9 cellular contexts compared by ENCODE assay signal in the genomic region with DNA sequence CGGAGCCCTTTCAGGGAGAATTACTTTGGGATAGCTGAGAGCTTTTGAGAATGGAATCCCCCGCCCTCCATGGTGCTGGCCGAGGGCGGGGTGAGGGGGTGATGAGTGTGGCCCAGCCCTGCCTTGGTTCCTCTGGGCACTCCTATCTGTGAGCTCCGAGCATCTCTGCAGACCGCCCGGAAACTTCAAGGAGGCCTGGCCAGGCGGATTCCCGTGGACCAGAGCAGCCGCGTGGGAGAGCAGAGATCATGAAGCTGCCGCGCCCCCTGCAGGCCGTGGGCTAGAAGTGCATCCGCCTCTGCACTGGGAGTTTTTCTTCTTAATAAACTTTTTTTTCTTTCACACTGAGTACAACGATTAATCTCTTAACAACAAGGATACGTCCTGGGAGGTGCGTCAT.
A peak's percentile ranks its signal among the peaks of the same experiment; 100 is the strongest.
DNase-seq lines count a peak whose midpoint lies in the region; ATAC-seq and TF ChIP-seq lines count a peak whose summit lies in the region.
"Had no signal": no experiment of that assay in that cellular context is flagged by ENCODE, and none has a peak within 500 bp of the region (broad histone marks: within the 10 kb centered on the region; RNA-seq: fewer than 3 reads in every experiment).

No MANE protein-coding gene starts in this region.

- TF ChIP-seq CTCF in MM.1S (IDR thresholded peaks at IDR 0.05; ENCODE audit: low read length): peak; percentile 64
- TF ChIP-seq CTCF in brain (conservative IDR thresholded peaks at IDR 0.05): peak; percentile 90 to 95
- peak; percentile 97 for TF ChIP-seq CTCF in neural progenitor cell (IDR thresholded peaks at IDR 0.05)
- peak in 1 of 4 experiments; percentile 36 for TF ChIP-seq CTCF in uterus (IDR thresholded peaks at IDR 0.05)

- H3K4me3 Mint-ChIP-seq in activated naive CD4-positive, alpha-beta T cell treated with anti-CD3 and anti-CD28 coated beads, Interleukin-2, amount 10 ng/mL, durations not matched to agents 7 days and 5 days: no peak overlapping the region
- H3K4me3 Mint-ChIP-seq in brain (no peak overlapping the region), neural progenitor cell (no peak overlapping the region)
- H3K4me3 Mint-ChIP-seq in stimulated activated naive B cell treated with anti-CD40 and anti-IgM and Interleukin-4, amounts not matched to agents 10 μg/mL and 1 μg/mL and 100 μg/mL, for 72 hours: no peak overlapping the region
- H3K4me3 Mint-ChIP-seq: activated naive CD8-positive, alpha-beta T cell had no signal

- H3K4me3 ChIP-seq in MM.1S (ENCODE audit: low read length) (no peak overlapping the region), neural progenitor cell (no peak overlapping the region), uterus (no peak overlapping the region)

- intact Hi-C loops in uterus (cut with DNase I; ENCODE audit: low total_unique reads): no loop called here

- no peaks in the 10 kb centered on the region for H3K27me3 Mint-ChIP-seq in activated naive CD4-positive, alpha-beta T cell treated with anti-CD3 and anti-CD28 coated beads, Interleukin-2, amount 10 ng/mL, durations not matched to agents 7 days and 5 days
- H3K27me3 Mint-ChIP-seq in brain (peaks cover 8% of the 10 kb centered on the region), neural progenitor cell (ENCODE audit: insufficient read depth, low read depth) (peaks cover 10% of the 10 kb centered on the region)
- H3K27me3 Mint-ChIP-seq in stimulated activated naive B cell treated with anti-CD40 and anti-IgM and Interleukin-4, amounts not matched to agents 10 μg/mL and 1 μg/mL and 100 μg/mL, for 72 hours: no peaks in the 10 kb centered on the region

- no peaks in the 10 kb centered on the region for H3K9me3 Mint-ChIP-seq in activated naive CD4-positive, alpha-beta T cell treated with anti-CD3 and anti-CD28 coated beads, Interleukin-2, amount 10 ng/mL, durations not matched to agents 7 days and 5 days
- H3K9me3 Mint-ChIP-seq in brain (no peaks in the 10 kb centered on the region), neural progenitor cell (no peaks in the 10 kb centered on the region)
- H3K9me3 Mint-ChIP-seq in stimulated activated naive B cell treated with anti-CD40 and anti-IgM and Interleukin-4, amounts not matched to agents 10 μg/mL and 1 μg/mL and 100 μg/mL, for 72 hours: no peaks in the 10 kb centered on the region

- H2AFZ ChIP-seq in MM.1S (ENCODE audit: low read length) (no peak overlapping the region), neural progenitor cell (replicated peaks) (peak overlapping the region; percentile 17)

- CTCF ChIA-PET in activated naive CD4-positive, alpha-beta T cell treated with anti-CD3 and anti-CD28 coated beads, Interleukin-2, amount 10 ng/mL, durations not matched to agents 7 days and 5 days (lab: Charles Lee): interaction anchor here (1.9 kb wide), 1 partner anchor 11 kb away, joined by 5 read pairs; no protein-coding TSS in a partner anchor

- H4K20me1 ChIP-seq in MM.1S (ENCODE audit: insufficient read depth, low read length) (no peaks in the 10 kb centered on the region), neural progenitor cell (ENCODE audit: low read depth) (no peaks in the 10 kb centered on the region)

- H3K4me1 ChIP-seq in MM.1S (ENCODE audit: low read length) (no peaks in the 10 kb centered on the region), neural progenitor cell (no peaks in the 10 kb centered on the region), uterus (no peaks in the 10 kb centered on the region)

- H3K27ac ChIP-seq in MM.1S (ENCODE audit: low read length) (no peak overlapping the region), neural progenitor cell (no peak overlapping the region), uterus (no peak overlapping the region)

- ATAC-seq in stimulated activated naive B cell treated with anti-CD40 and anti-IgM and Interleukin-4, amounts not matched to agents 10 μg/mL and 1 μg/mL and 100 μg/mL, for 72 hours (replicated peaks): no peak

- H3K4me1 Mint-ChIP-seq in activated naive CD4-positive, alpha-beta T cell treated with anti-CD3 and anti-CD28 coated beads, Interleukin-2, amount 10 ng/mL, durations not matched to agents 7 days and 5 days: no peaks in the 10 kb centered on the region
- no peaks in the 10 kb centered on the region for H3K4me1 Mint-ChIP-seq in brain
- no peaks in the 10 kb centered on the region for H3K4me1 Mint-ChIP-seq in neural progenitor cell
- H3K4me1 Mint-ChIP-seq in stimulated activated naive B cell treated with anti-CD40 and anti-IgM and Interleukin-4, amounts not matched to agents 10 μg/mL and 1 μg/mL and 100 μg/mL, for 72 hours: no peaks in the 10 kb centered on the region

- no peaks in the 10 kb centered on the region for H3K36me3 ChIP-seq in MM.1S (replicated peaks; ENCODE audit: insufficient read depth, low read length)
- H3K36me3 ChIP-seq in neural progenitor cell: no peaks in the 10 kb centered on the region
- H3K36me3 ChIP-seq in uterus: no peaks in the 10 kb centered on the region

- H3K9me3 ChIP-seq in MM.1S (replicated peaks; ENCODE audit: insufficient read depth, low read length) (no peaks in the 10 kb centered on the region), neural progenitor cell (ENCODE audit: low read depth) (no peaks in the 10 kb centered on the region), uterus (no peaks in the 10 kb centered on the region)

- H3K9ac ChIP-seq in MM.1S (ENCODE audit: low read length): no peak overlapping the region
- no peak overlapping the region for H3K9ac ChIP-seq in neural progenitor cell

- H3K9me2 ChIP-seq in MM.1S (replicated peaks; ENCODE audit: insufficient read depth, low read length): no peaks in the 10 kb centered on the region

- H3K4me2 ChIP-seq in MM.1S (ENCODE audit: low read depth, low read length): no peak overlapping the region
- peak overlapping the region; percentile 65 for H3K4me2 ChIP-seq in neural progenitor cell

- no peaks in the 10 kb centered on the region for H3K79me2 ChIP-seq in MM.1S (ENCODE audit: low read length)
- no peaks in the 10 kb centered on the region for H3K79me2 ChIP-seq in neural progenitor cell (ENCODE audit: low read depth)

- TF ChIP-seq POLR2A in uterus (IDR thresholded peaks at IDR 0.05): no peak

- no peaks in the 10 kb centered on the region for H3K36me3 Mint-ChIP-seq in activated naive CD4-positive, alpha-beta T cell treated with anti-CD3 and anti-CD28 coated beads, Interleukin-2, amount 10 ng/mL, durations not matched to agents 7 days and 5 days
- no peaks in the 10 kb centered on the region for H3K36me3 Mint-ChIP-seq in brain
- H3K36me3 Mint-ChIP-seq in neural progenitor cell: no peaks in the 10 kb centered on the region
- H3K36me3 Mint-ChIP-seq in stimulated activated naive B cell treated with anti-CD40 and anti-IgM and Interleukin-4, amounts not matched to agents 10 μg/mL and 1 μg/mL and 100 μg/mL, for 72 hours: no peaks in the 10 kb centered on the region
- H3K36me3 Mint-ChIP-seq: activated naive CD8-positive, alpha-beta T cell had no signal

- H3F3A ChIP-seq in MM.1S (ENCODE audit: insufficient read depth, low read length): no peaks in the 10 kb centered on the region
- H3F3A ChIP-seq in neural progenitor cell (ENCODE audit: low read depth): no peaks in the 10 kb centered on the region

- H3K27ac Mint-ChIP-seq in activated naive CD4-positive, alpha-beta T cell treated with anti-CD3 and anti-CD28 coated beads, Interleukin-2, amount 10 ng/mL, durations not matched to agents 7 days and 5 days: no peak overlapping the region
- H3K27ac Mint-ChIP-seq in brain (no peak overlapping the region), neural progenitor cell (no peak overlapping the region)
- no peak overlapping the region for H3K27ac Mint-ChIP-seq in stimulated activated naive B cell treated with anti-CD40 and anti-IgM and Interleukin-4, amounts not matched to agents 10 μg/mL and 1 μg/mL and 100 μg/mL, for 72 hours
- H3K27ac Mint-ChIP-seq: activated naive CD8-positive, alpha-beta T cell had no signal

- H3K27me3 ChIP-seq in MM.1S (replicated peaks; ENCODE audit: insufficient read depth, low read length) (no peaks in the 10 kb centered on the region; the same call in 1 of the 2 replicates), neural progenitor cell (no peaks in the 10 kb centered on the region), uterus (no peaks in the 10 kb centered on the region)

- DNase-seq in activated naive CD4-positive, alpha-beta T cell treated with anti-CD3 and anti-CD28 coated beads, Interleukin-2, amount 10 ng/mL, durations not matched to agents 7 days and 5 days: peak; percentile 37
- no peak for DNase-seq in activated naive CD4-positive, alpha-beta T cell (lab: John Stamatoyannopoulos, UW)
- peak; percentile 35 for DNase-seq in MM.1S
- peak; percentile 82 for DNase-seq in neural progenitor cell (ENCODE audit: low spot score)
- DNase-seq in uterus: no peak
- no peak for DNase-seq in AG08395 (ENCODE audit: low spot score)
- no peak for DNase-seq in stimulated activated naive B cell treated with anti-CD40 and anti-IgM and Interleukin-4, amounts not matched to agents 10 μg/mL and 1 μg/mL and 100 μg/mL, for 72 hours

Comparison
In these comparisons a context has a peak if more than half of its experiments do, and no peak if none do; other contexts are left out.
1. DNase-seq: peak in activated naive CD4-positive, alpha-beta T cell treated with anti-CD3 and anti-CD28 coated beads, Interleukin-2, amount 10 ng/mL, durations not matched to agents 7 days and 5 days (single experiment), MM.1S (single experiment) and neural progenitor cell (single experiment); none in activated naive CD4-positive, alpha-beta T cell (0 of 4), uterus (0 of 2), AG08395 (single experiment) and stimulated activated naive B cell treated with anti-CD40 and anti-IgM and Interleukin-4, amounts not matched to agents 10 μg/mL and 1 μg/mL and 100 μg/mL, for 72 hours (single experiment).